Comparison of ENCODE assay signal across 8 cellular contexts in the genomic region with DNA sequence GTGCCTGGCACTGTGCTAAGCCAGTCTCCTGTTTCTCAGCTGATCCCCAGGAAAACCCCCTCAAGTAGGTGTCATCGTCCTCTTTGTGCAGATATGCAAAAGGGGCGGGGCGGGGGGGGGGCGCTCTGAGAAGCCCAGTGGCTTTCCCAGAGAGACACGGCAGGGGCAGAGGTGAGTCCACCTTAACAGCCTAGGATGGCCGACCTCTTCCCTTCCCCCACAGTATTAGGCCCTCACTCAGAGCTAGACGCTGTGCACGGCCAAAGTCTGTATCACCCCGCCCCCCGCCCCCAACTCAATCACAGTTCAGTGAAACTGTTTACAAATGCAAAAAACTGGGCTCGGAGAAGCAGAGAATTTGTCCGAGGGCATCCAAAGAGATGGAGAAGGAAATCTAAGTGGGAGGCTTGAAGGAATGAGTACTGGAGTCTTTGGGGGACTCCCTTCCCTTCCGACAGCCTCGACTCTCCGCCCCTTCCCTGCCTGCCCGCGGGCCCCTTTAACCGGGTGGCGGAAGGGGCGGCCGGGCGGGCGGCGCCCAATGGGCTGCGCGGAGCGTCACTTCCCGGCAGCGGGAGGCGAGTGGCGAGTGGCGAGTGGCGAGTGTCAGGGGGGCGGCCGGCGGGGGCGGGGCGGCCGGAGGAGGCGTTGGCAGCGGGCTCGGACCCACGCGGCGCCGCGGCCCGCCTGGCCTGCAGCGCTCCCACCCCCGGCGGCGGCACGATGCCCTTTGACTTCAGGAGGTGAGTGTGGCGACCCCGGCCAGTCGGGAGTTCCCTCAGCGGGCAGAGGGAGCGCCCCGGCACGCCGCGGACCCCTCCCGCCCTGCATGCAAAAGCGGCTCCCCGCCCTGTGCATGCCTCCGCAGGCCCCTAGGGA. TPM values are rescaled to one million over a fixed set of nuclear protein-coding genes. Genes with fewer than 3 reads are reported as not detected.
DNase-seq lines count a peak whose midpoint lies in the region; ATAC-seq, FAIRE-seq and TF ChIP-seq lines count a peak whose summit lies in the region.

Gene ERGIC1 (plus strand): TSS at position 561 of the 879 bp plus-strand sequence. CDS start 163 bp downstream, at position 724.

- H3K27me3 ChIP-seq in keratinocyte (ENCODE audit: control insufficient read depth, extremely low read depth, insufficient read depth, low read length): no peaks in the 10 kb centered on the region

- dilution Hi-C loops in keratinocyte (cut with MboI; ENCODE audit: extremely low pct_ligation_motif_present, low sequenced_read_pairs): no loop called here

- peak within 1 kb of the TSS; percentile 74 to 89 (median 77) for H3K4me3 ChIP-seq in keratinocyte (ENCODE audit: control insufficient read depth in 2 of 3, extremely low read depth in 1 of 3, insufficient read depth in 2 of 3, low read depth in 1 of 3, low read length in 3 of 3)

- H4K20me1 ChIP-seq in keratinocyte (ENCODE audit: control insufficient read depth, extremely low read depth, insufficient read depth, low read length): no peaks in the 10 kb centered on the region

- peak within 1 kb of the TSS; percentile 77 for H3K27ac ChIP-seq in keratinocyte (ENCODE audit: control insufficient read depth, insufficient read depth, low read length)

- H3K36me3 ChIP-seq in keratinocyte (ENCODE audit: control insufficient read depth in 2 of 2, extremely low read depth in 1 of 2, insufficient read depth in 2 of 2, low read length in 2 of 2): peaks cover 3 to 11% of the 10 kb centered on the region in 2 experiments

- peak; percentile 60 for ATAC-seq in HG02884 (IDR thresholded peaks at IDR 0.05; ENCODE audit: unreplicated experiment)
- ATAC-seq in activated CD4-positive, CD25-positive, alpha-beta regulatory T cell treated with anti-CD3 and anti-CD28 coated beads, Interleukin-2, amount 50 U/mL, for 24 hours: peak; percentile 84 to 89

- peaks cover 13% of the 10 kb centered on the region for H3K4me1 ChIP-seq in keratinocyte (ENCODE audit: control insufficient read depth, extremely low read depth, insufficient read depth, low read length)

- H3K4me2 ChIP-seq in keratinocyte (ENCODE audit: control insufficient read depth, extremely low read depth, insufficient read depth, low read depth, low read length): peak within 1 kb of the TSS; percentile 88

- FAIRE-seq in keratinocyte (lab: Jason Lieb, UNC): no peak

- no peaks in the 10 kb centered on the region for H3K9me3 ChIP-seq in keratinocyte (ENCODE audit: control insufficient read depth, low read depth, low read length)

- peak within 1 kb of the TSS; percentile 84 for H3K9ac ChIP-seq in keratinocyte (ENCODE audit: control insufficient read depth, extremely low read depth, insufficient read depth, low read length)

- no peak for TF ChIP-seq CTCF in keratinocyte (optimal IDR thresholded peaks at IDR 0.05 in 1 of 3, IDR thresholded peaks at IDR 0.05 in 1 of 3, conservative IDR thresholded peaks at IDR 0.05 in 1 of 3; ENCODE audit: extremely low read depth in 1 of 3, insufficient read depth in 2 of 3, low read length in 3 of 3)

- H3K79me2 ChIP-seq in keratinocyte (ENCODE audit: control insufficient read depth, insufficient read depth, low read length): peaks cover 37% of the 10 kb centered on the region

- no peaks in the 10 kb centered on the region for H3K9me1 ChIP-seq in keratinocyte (ENCODE audit: control insufficient read depth, extremely low read depth, insufficient read depth, low read length)

- peak; percentile 47 for DNase-seq in SIG-M5 treated with dmso at 0.1 percent for 504 hours (lab: John Stamatoyannopoulos, UW; ENCODE audit: unreplicated experiment)
- DNase-seq in SIG-M5 (lab: John Stamatoyannopoulos, UW): no peak
- peak; percentile 80 for DNase-seq in NCI-H2196 (lab: John Stamatoyannopoulos, UW; ENCODE audit: unreplicated experiment)
- DNase-seq in cerebellar cortex (ENCODE audit: low spot score): peak; percentile 84
- no peak for DNase-seq in keratinocyte (ENCODE audit: low read depth, low spot score)
- peak; percentile 41 to 59 for DNase-seq in stimulated activated CD4-positive, alpha-beta T cell treated with anti-CD3 and anti-CD28 coated beads, Interleukin-12 subunit alpha, Interleukin-12 subunit beta, amount 100 ng/mL, for 24 hours (ENCODE audit: low read depth in 2 of 2)

- H2AFZ ChIP-seq in keratinocyte (ENCODE audit: control insufficient read depth, low read length): peak within 1 kb of the TSS; percentile 75

RNA-seq across cellular contexts. Expression of gene ERGIC1, which starts in this region (rescaled TPM):
- 89.5 to 105 TPM (median 93.4 TPM) in 3 replicates for polyA plus RNA-seq in keratinocyte
- 25.2 TPM for polyA plus RNA-seq in keratinocyte (2011; ENCODE audit: low read depth)
- polyA plus RNA-seq in keratinocyte (2011; cell fraction: cytosol; rRNA removed): 92.4 and 115 TPM in 2 replicates
- 48.2 and 60.3 TPM in 2 replicates for polyA plus RNA-seq in keratinocyte (2011; cell fraction: nucleus; rRNA removed)
- polyA plus RNA-seq in keratinocyte (2012; ENCODE audit: low replicate concordance): 51.3 and 98.7 TPM in 2 replicates
- polyA minus RNA-seq in keratinocyte: 162 to 220 TPM (median 183 TPM) in 3 replicates
- polyA minus RNA-seq in keratinocyte (2011; cell fraction: cytosol; rRNA and poly(A)+ RNA removed): 102 TPM
- polyA minus RNA-seq in keratinocyte (2011; cell fraction: nucleus; rRNA and poly(A)+ RNA removed): 34.2 and 59.5 TPM in 2 replicates

Comparison
In these comparisons a context has a peak if more than half of its experiments do, and no peak if none do; other contexts are left out.
1. DNase-seq: peak in SIG-M5 treated with dmso at 0.1 percent for 504 hours (single experiment), NCI-H2196 (single experiment), cerebellar cortex (single experiment) and stimulated activated CD4-positive, alpha-beta T cell treated with anti-CD3 and anti-CD28 coated beads, Interleukin-12 subunit alpha, Interleukin-12 subunit beta, amount 100 ng/mL, for 24 hours (2 of 2); none in SIG-M5 (single experiment) and keratinocyte (single experiment).